15 cellular contexts compared by ENCODE assay signal in genomic region chr3:142150271-142150670, GRCh38. TPM values are rescaled to one million over a fixed set of nuclear protein-coding genes. Genes with fewer than 3 reads are reported as not detected.
A peak's percentile ranks its signal among the peaks of the same experiment; 100 is the strongest.
DNase-seq lines count a peak whose midpoint lies in the region; ATAC-seq and TF ChIP-seq lines count a peak whose summit lies in the region.
"Had no signal": no experiment of that assay in that cellular context is flagged by ENCODE, and none has a peak within 500 bp of the region (broad histone marks: within the 10 kb centered on the region; RNA-seq: fewer than 3 reads in every experiment).

No MANE protein-coding gene starts in this region.

- no peak for ATAC-seq in stimulated activated effector memory CD8-positive, alpha-beta T cell treated with anti-CD3 and anti-CD28 coated beads, Interleukin-12 subunit alpha, Interleukin-12 subunit beta, amount 100 ng/mL, for 72 hours
- ATAC-seq in mucosa of descending colon (no peak), GM21786 (IDR thresholded peaks at IDR 0.05; ENCODE audit: unreplicated experiment) (no peak)

- CTCF ChIA-PET in activated CD4-positive, alpha-beta memory T cell treated with anti-CD3 and anti-CD28 coated beads for 36 hours (lab: Charles Lee): no interaction called here
- CTCF ChIA-PET in activated CD4-positive, alpha-beta memory T cell treated with anti-CD3 and anti-CD28 coated beads, Interleukin-2, amount 10 ng/mL, durations not matched to agents 7 days and 5 days (lab: Charles Lee): no interaction called here

- no peak overlapping the region for H3K27ac ChIP-seq in OCI-LY3 (ENCODE audit: low read length)

- H3K4me3 Mint-ChIP-seq in activated CD4-positive, alpha-beta memory T cell treated with anti-CD3 and anti-CD28 coated beads for 36 hours: peak overlapping the region; percentile 79
- no peak overlapping the region for H3K4me3 Mint-ChIP-seq in activated CD4-positive, alpha-beta memory T cell treated with anti-CD3 and anti-CD28 coated beads, Interleukin-2, amount 10 ng/mL, durations not matched to agents 7 days and 5 days
- H3K4me3 Mint-ChIP-seq in immature natural killer cell: peak overlapping the region; percentile 83 to 97 (median 90)
- peak overlapping the region; percentile 79 for H3K4me3 Mint-ChIP-seq in stimulated activated effector memory CD8-positive, alpha-beta T cell treated with anti-CD3 and anti-CD28 coated beads, Interleukin-12 subunit alpha, Interleukin-12 subunit beta, amount 100 ng/mL, for 72 hours

- H3K27me3 ChIP-seq in OCI-LY3 (ENCODE audit: low read depth, low read length): no peaks in the 10 kb centered on the region
- H3K27me3 ChIP-seq: heart left ventricle, right lobe of liver had no signal

- no peaks in the 10 kb centered on the region for H3K36me3 Mint-ChIP-seq in activated CD4-positive, alpha-beta memory T cell treated with anti-CD3 and anti-CD28 coated beads for 36 hours
- H3K36me3 Mint-ChIP-seq in activated CD4-positive, alpha-beta memory T cell treated with anti-CD3 and anti-CD28 coated beads, Interleukin-2, amount 10 ng/mL, durations not matched to agents 7 days and 5 days (ENCODE audit: low read depth): no peaks in the 10 kb centered on the region
- no peaks in the 10 kb centered on the region for H3K36me3 Mint-ChIP-seq in immature natural killer cell
- H3K36me3 Mint-ChIP-seq in stimulated activated effector memory CD8-positive, alpha-beta T cell treated with anti-CD3 and anti-CD28 coated beads, Interleukin-12 subunit alpha, Interleukin-12 subunit beta, amount 100 ng/mL, for 72 hours: no peaks in the 10 kb centered on the region

- no peak overlapping the region for H3K4me3 ChIP-seq in OCI-LY3 (ENCODE audit: low read length)
- H3K4me3 ChIP-seq in mucosa of descending colon: no peak overlapping the region

- H3K27me3 Mint-ChIP-seq in activated CD4-positive, alpha-beta memory T cell treated with anti-CD3 and anti-CD28 coated beads for 36 hours: no peaks in the 10 kb centered on the region
- H3K27me3 Mint-ChIP-seq in activated CD4-positive, alpha-beta memory T cell treated with anti-CD3 and anti-CD28 coated beads, Interleukin-2, amount 10 ng/mL, durations not matched to agents 7 days and 5 days: peaks cover 3% of the 10 kb centered on the region
- peaks cover 0 to 4% (median 0%) of the 10 kb centered on the region in 3 donors for H3K27me3 Mint-ChIP-seq in immature natural killer cell (ENCODE audit: low read depth in 3 of 3)

- no peak overlapping the region for H3K9ac ChIP-seq in OCI-LY3 (ENCODE audit: low read length)

- H3K79me2 ChIP-seq in OCI-LY3 (ENCODE audit: low read length): no peaks in the 10 kb centered on the region

- peaks cover 10% of the 10 kb centered on the region for H3K4me1 ChIP-seq in OCI-LY3 (ENCODE audit: low read length)
- peaks cover 9% of the 10 kb centered on the region for H3K4me1 ChIP-seq in mucosa of descending colon (ENCODE audit: low read depth)

- H4K20me1 ChIP-seq in OCI-LY3 (ENCODE audit: insufficient read depth, low read length): no peaks in the 10 kb centered on the region

- H2AFZ ChIP-seq in OCI-LY3 (ENCODE audit: low read depth, low read length): peak overlapping the region; percentile 99; the same call in 1 of the 2 replicates

- no peak for TF ChIP-seq CTCF in OCI-LY3 (IDR thresholded peaks at IDR 0.05; ENCODE audit: low read depth, low read length)
- TF ChIP-seq CTCF in mucosa of descending colon (IDR thresholded peaks at IDR 0.05): no peak

- no peak overlapping the region for H3K27ac Mint-ChIP-seq in activated CD4-positive, alpha-beta memory T cell treated with anti-CD3 and anti-CD28 coated beads for 36 hours
- H3K27ac Mint-ChIP-seq in activated CD4-positive, alpha-beta memory T cell treated with anti-CD3 and anti-CD28 coated beads, Interleukin-2, amount 10 ng/mL, durations not matched to agents 7 days and 5 days: no peak overlapping the region
- peak overlapping the region; percentile 64 to 87 (median 84) for H3K27ac Mint-ChIP-seq in immature natural killer cell
- peak overlapping the region; percentile 89 for H3K27ac Mint-ChIP-seq in stimulated activated effector memory CD8-positive, alpha-beta T cell treated with anti-CD3 and anti-CD28 coated beads, Interleukin-12 subunit alpha, Interleukin-12 subunit beta, amount 100 ng/mL, for 72 hours

- H3K9me3 Mint-ChIP-seq in activated CD4-positive, alpha-beta memory T cell treated with anti-CD3 and anti-CD28 coated beads for 36 hours: no peaks in the 10 kb centered on the region
- no peaks in the 10 kb centered on the region for H3K9me3 Mint-ChIP-seq in activated CD4-positive, alpha-beta memory T cell treated with anti-CD3 and anti-CD28 coated beads, Interleukin-2, amount 10 ng/mL, durations not matched to agents 7 days and 5 days
- H3K9me3 Mint-ChIP-seq in immature natural killer cell: no peaks in the 10 kb centered on the region
- H3K9me3 Mint-ChIP-seq in stimulated activated effector memory CD8-positive, alpha-beta T cell treated with anti-CD3 and anti-CD28 coated beads, Interleukin-12 subunit alpha, Interleukin-12 subunit beta, amount 100 ng/mL, for 72 hours: no peaks in the 10 kb centered on the region

- no peak for DNase-seq in activated CD4-positive, alpha-beta memory T cell treated with anti-CD3 and anti-CD28 coated beads for 36 hours
- no peak for DNase-seq in activated CD4-positive, alpha-beta memory T cell treated with anti-CD3 and anti-CD28 coated beads, Interleukin-2, amount 10 ng/mL, durations not matched to agents 7 days and 5 days
- DNase-seq in immature natural killer cell (no peak), mucosa of descending colon (no peak), NCI-H187 treated with DMSO at 0.1 percent for 48 hours (lab: John Stamatoyannopoulos, UW) (no peak)
- DNase-seq in stimulated activated effector memory CD8-positive, alpha-beta T cell treated with anti-CD3 and anti-CD28 coated beads, Interleukin-12 subunit alpha, Interleukin-12 subunit beta, amount 100 ng/mL, for 72 hours (ENCODE audit: low spot score in 2 of 2): no peak
- DNase-seq: ACHN; aorta; cortex of kidney; heart left ventricle; SIG-M5; stimulated activated CD4-positive, alpha-beta T cell treated with anti-CD3 and anti-CD28 coated beads, Interleukin-2, amount 100 ng/mL, for 48 hours had no signal

- H3K4me2 ChIP-seq in OCI-LY3 (ENCODE audit: low read length): no peak overlapping the region

- peaks cover 21% of the 10 kb centered on the region for H3K4me1 Mint-ChIP-seq in activated CD4-positive, alpha-beta memory T cell treated with anti-CD3 and anti-CD28 coated beads for 36 hours (ENCODE audit: low read depth)
- peaks cover 21% of the 10 kb centered on the region for H3K4me1 Mint-ChIP-seq in activated CD4-positive, alpha-beta memory T cell treated with anti-CD3 and anti-CD28 coated beads, Interleukin-2, amount 10 ng/mL, durations not matched to agents 7 days and 5 days
- H3K4me1 Mint-ChIP-seq in immature natural killer cell: peaks cover 51 to 71% of the 10 kb centered on the region in 2 donors
- peaks cover 23% of the 10 kb centered on the region for H3K4me1 Mint-ChIP-seq in stimulated activated effector memory CD8-positive, alpha-beta T cell treated with anti-CD3 and anti-CD28 coated beads, Interleukin-12 subunit alpha, Interleukin-12 subunit beta, amount 100 ng/mL, for 72 hours

- POLR2A ChIA-PET in activated CD4-positive, alpha-beta memory T cell treated with anti-CD3 and anti-CD28 coated beads for 36 hours (lab: Charles Lee): no interaction called here
- POLR2A ChIA-PET in activated CD4-positive, alpha-beta memory T cell treated with anti-CD3 and anti-CD28 coated beads, Interleukin-2, amount 10 ng/mL, durations not matched to agents 7 days and 5 days (lab: Charles Lee): interaction anchor here (1.4 to 1.7 kb wide), 3 partner anchors 122 to 135 kb away, joined by 3 to 7 read pairs (median 6); no protein-coding TSS in a partner anchor

- H3K36me3 ChIP-seq in OCI-LY3 (replicated peaks; ENCODE audit: low read depth, low read length) (no peaks in the 10 kb centered on the region), mucosa of descending colon (ENCODE audit: low read depth) (no peaks in the 10 kb centered on the region)
- H3K36me3 ChIP-seq: heart left ventricle, right lobe of liver had no signal

- intact Hi-C loops in activated CD4-positive, alpha-beta memory T cell treated with anti-CD3 and anti-CD28 coated beads for 36 hours (cut with micrococcal nuclease): no loop called here
- intact Hi-C loops in mucosa of descending colon (cut with DNase I, micrococcal nuclease): no loop called here

- no peaks in the 10 kb centered on the region for H3K9me3 ChIP-seq in OCI-LY3 (ENCODE audit: insufficient read depth, low read length)
- H3K9me3 ChIP-seq in mucosa of descending colon: no peaks in the 10 kb centered on the region
- H3K9me3 ChIP-seq: heart left ventricle, right lobe of liver had no signal

RNA-seq across cellular contexts. Expression of gene TFDP2, which starts 0.9 kb away (rescaled TPM):
- total RNA-seq in activated CD4-positive, alpha-beta memory T cell treated with anti-CD3 and anti-CD28 coated beads for 36 hours: 10 to 100 TPM; 19.1 to 21.5 TPM
- total RNA-seq in activated CD4-positive, alpha-beta memory T cell treated with anti-CD3 and anti-CD28 coated beads, Interleukin-2, amount 10 ng/mL, durations not matched to agents 7 days and 5 days: 10 to 100 TPM; 21.2 to 22.8 TPM
- 100 to 1,000 TPM in 1 of 3 donors, 10 to 100 TPM in 2; 53.5 to 142 (median 96.2) TPM for polyA plus RNA-seq in immature natural killer cell
- 10 to 100 TPM; 45.1 to 61.4 (median 54.8) TPM for total RNA-seq in mucosa of descending colon

Comparison
In these comparisons a context has a peak if more than half of its experiments do, and no peak if none do; other contexts are left out.
1. H3K27ac Mint-ChIP-seq: peak in immature natural killer cell (6 of 6) and stimulated activated effector memory CD8-positive, alpha-beta T cell treated with anti-CD3 and anti-CD28 coated beads, Interleukin-12 subunit alpha, Interleukin-12 subunit beta, amount 100 ng/mL, for 72 hours (single experiment); none in activated CD4-positive, alpha-beta memory T cell treated with anti-CD3 and anti-CD28 coated beads for 36 hours (single experiment) and activated CD4-positive, alpha-beta memory T cell treated with anti-CD3 and anti-CD28 coated beads, Interleukin-2, amount 10 ng/mL, durations not matched to agents 7 days and 5 days (single experiment).